In the genomic region with DNA sequence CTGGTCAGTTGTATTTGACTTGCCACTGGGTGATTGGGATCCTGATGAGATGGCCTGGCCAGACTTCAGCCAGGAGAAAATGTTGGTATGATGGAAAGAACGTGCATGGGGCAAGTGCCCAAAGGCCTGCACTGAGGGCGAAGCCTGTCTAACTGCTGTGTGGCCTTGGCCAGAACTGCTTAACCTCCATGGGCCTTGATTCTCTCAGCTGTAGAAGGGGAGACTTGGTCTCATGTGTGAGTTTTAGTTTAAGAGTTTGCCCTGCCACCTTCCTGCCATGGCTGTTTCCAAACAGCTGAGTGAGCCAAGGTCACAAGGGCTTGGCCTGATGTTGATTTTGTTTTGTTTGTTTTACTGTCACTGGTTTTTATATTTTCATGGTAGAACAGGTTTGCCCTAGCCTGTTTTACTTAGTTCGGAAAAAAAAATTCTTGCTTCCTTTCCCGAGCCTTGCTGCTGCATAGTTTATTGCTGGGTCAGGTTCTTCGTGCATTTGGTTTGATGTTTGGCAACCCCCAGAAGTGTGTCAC, we compare ENCODE assay signal across 13 cellular contexts. TPM values are rescaled to one million over a fixed set of nuclear protein-coding genes. Genes with fewer than 3 reads are reported as not detected.
DNase-seq lines count a peak whose midpoint lies in the region; ATAC-seq, FAIRE-seq and TF ChIP-seq lines count a peak whose summit lies in the region.
"Had no signal": no experiment of that assay in that cellular context is flagged by ENCODE, and none has a peak within 500 bp of the region (broad histone marks: within the 10 kb centered on the region; RNA-seq: fewer than 3 reads in every experiment).

No MANE protein-coding gene starts in this region.

- intact Hi-C loops in mucosa of descending colon (cut with DNase I, micrococcal nuclease): no loop called here

- no peaks in the 10 kb centered on the region for H3K9me3 Mint-ChIP-seq in activated CD4-positive, alpha-beta T cell treated with anti-CD3 and anti-CD28 coated beads, Interleukin-2, amount 10 ng/mL, durations not matched to agents 7 days and 5 days
- H3K9me3 Mint-ChIP-seq: activated naive CD4-positive, alpha-beta T cell treated with anti-CD3 and anti-CD28 coated beads for 36 hours; memory B cell had no signal

- H3K36me3 ChIP-seq in mucosa of descending colon (ENCODE audit: low read depth) (peaks cover 6% of the 10 kb centered on the region), stomach smooth muscle (ENCODE audit: control insufficient read depth in 2 of 2, insufficient read depth in 2 of 2, low read length in 2 of 2) (peaks cover 25 to 41% of the 10 kb centered on the region in 2 donors)

- FAIRE-seq in urothelium cell line (lab: Jason Lieb, UNC): no peak
- FAIRE-seq: GM12891 had no signal

- H3K4me3 ChIP-seq in mucosa of descending colon (no peak overlapping the region), stomach smooth muscle (ENCODE audit: low read length in 2 of 2) (peak overlapping the region in 1 of 2 donors; percentile 23)

- H3K27ac ChIP-seq in epithelial cell of prostate: peak overlapping the region; percentile 27
- H3K27ac ChIP-seq in stomach smooth muscle (ENCODE audit: low read length): peak overlapping the region; percentile 50

- no peak for TF ChIP-seq CTCF in mucosa of descending colon (IDR thresholded peaks at IDR 0.05)

- POLR2A ChIA-PET in activated CD4-positive, alpha-beta T cell treated with anti-CD3 and anti-CD28 coated beads, Interleukin-2, amount 10 ng/mL, durations not matched to agents 7 days and 5 days (lab: Charles Lee): no interaction called here

- H3K9me3 ChIP-seq in mucosa of descending colon: no peaks in the 10 kb centered on the region
- no peaks in the 10 kb centered on the region for H3K9me3 ChIP-seq in stomach smooth muscle (ENCODE audit: control insufficient read depth in 2 of 2, low read length in 2 of 2)

- DNase-seq in activated CD4-positive, alpha-beta T cell treated with anti-CD3 and anti-CD28 coated beads, Interleukin-2, amount 10 ng/mL, durations not matched to agents 7 days and 5 days: no peak
- no peak for DNase-seq in activated CD4-positive, alpha-beta T cell treated with anti-CD3 and anti-CD28 coated beads for 48 hours
- DNase-seq in epithelial cell of prostate (ENCODE audit: low read depth, low spot score) (no peak), mucosa of descending colon (peak in 2 of 3 donors; percentile 47 to 68), NOMO-1 treated with DMSO at 0.1 percent for 48 hours (lab: John Stamatoyannopoulos, UW; ENCODE audit: unreplicated experiment) (no peak), inferior parietal cortex (ENCODE audit: extremely low spot score) (no peak), urothelium cell line (ENCODE audit: low spot score) (no peak)
- DNase-seq: activated naive CD4-positive, alpha-beta T cell treated with anti-CD3 and anti-CD28 coated beads for 36 hours; NCI-H510A; substantia nigra had no signal

- CTCF ChIA-PET in activated CD4-positive, alpha-beta T cell treated with anti-CD3 and anti-CD28 coated beads, Interleukin-2, amount 10 ng/mL, durations not matched to agents 7 days and 5 days (lab: Charles Lee): interaction anchor here (0.7 to 1.4 kb wide), 2 partner anchors 13 to 360 kb away, joined by 3 to 4 read pairs; no protein-coding TSS in a partner anchor

- H3K4me1 ChIP-seq in mucosa of descending colon (ENCODE audit: low read depth): peaks cover 37% of the 10 kb centered on the region
- peaks cover 79% of the 10 kb centered on the region for H3K4me1 ChIP-seq in stomach smooth muscle (ENCODE audit: control insufficient read depth, insufficient read depth, low read length)

- peaks cover 40% of the 10 kb centered on the region for H3K36me3 Mint-ChIP-seq in activated CD4-positive, alpha-beta T cell treated with anti-CD3 and anti-CD28 coated beads, Interleukin-2, amount 10 ng/mL, durations not matched to agents 7 days and 5 days (ENCODE audit: low read depth)

- H3K4me3 Mint-ChIP-seq in activated CD4-positive, alpha-beta T cell treated with anti-CD3 and anti-CD28 coated beads, Interleukin-2, amount 10 ng/mL, durations not matched to agents 7 days and 5 days: no peak overlapping the region
- H3K4me3 Mint-ChIP-seq: activated naive CD4-positive, alpha-beta T cell treated with anti-CD3 and anti-CD28 coated beads for 36 hours; memory B cell had no signal

- no peaks in the 10 kb centered on the region for H3K27me3 Mint-ChIP-seq in activated CD4-positive, alpha-beta T cell treated with anti-CD3 and anti-CD28 coated beads, Interleukin-2, amount 10 ng/mL, durations not matched to agents 7 days and 5 days
- H3K27me3 Mint-ChIP-seq: memory B cell had no signal

- H3K27me3 ChIP-seq in stomach smooth muscle (ENCODE audit: control insufficient read depth in 1 of 2, insufficient read depth in 2 of 2, low read length in 2 of 2): no peaks in the 10 kb centered on the region

- peak; percentile 82 for ATAC-seq in mucosa of descending colon

- H3K27ac Mint-ChIP-seq in activated CD4-positive, alpha-beta T cell treated with anti-CD3 and anti-CD28 coated beads, Interleukin-2, amount 10 ng/mL, durations not matched to agents 7 days and 5 days: peak overlapping the region; percentile 46
- H3K27ac Mint-ChIP-seq: activated naive CD4-positive, alpha-beta T cell treated with anti-CD3 and anti-CD28 coated beads for 36 hours; memory B cell had no signal

- H3K4me1 Mint-ChIP-seq in activated CD4-positive, alpha-beta T cell treated with anti-CD3 and anti-CD28 coated beads, Interleukin-2, amount 10 ng/mL, durations not matched to agents 7 days and 5 days: peaks cover 24% of the 10 kb centered on the region

- no peak overlapping the region for H3K9ac ChIP-seq in stomach smooth muscle (ENCODE audit: low read length in 2 of 2)

RNA-seq across cellular contexts. Expression of gene DSTN, which starts 35.3 kb away (rescaled TPM):
- total RNA-seq in activated CD4-positive, alpha-beta T cell treated with anti-CD3 and anti-CD28 coated beads, Interleukin-2, amount 10 ng/mL, durations not matched to agents 7 days and 5 days: 10 to 100 TPM; 77.4 to 83.3 TPM
- 100 to 1,000 TPM; 261 to 946 (median 284) TPM for total RNA-seq in mucosa of descending colon

Comparison
In these comparisons a context has a peak if more than half of its experiments do, and no peak if none do; other contexts are left out.
1. DNase-seq: peak in mucosa of descending colon (2 of 3); none in activated CD4-positive, alpha-beta T cell treated with anti-CD3 and anti-CD28 coated beads, Interleukin-2, amount 10 ng/mL, durations not matched to agents 7 days and 5 days (single experiment), activated CD4-positive, alpha-beta T cell treated with anti-CD3 and anti-CD28 coated beads for 48 hours (single experiment), epithelial cell of prostate (single experiment), NOMO-1 treated with DMSO at 0.1 percent for 48 hours (single experiment), inferior parietal cortex (single experiment) and urothelium cell line (single experiment).